26 cellular contexts compared by ENCODE assay signal in genomic region chr4:77344001-77344400, GRCh38.
A peak's percentile ranks its signal among the peaks of the same experiment; 100 is the strongest.
DNase-seq lines count a peak whose midpoint lies in the region; ATAC-seq, FAIRE-seq and TF ChIP-seq lines count a peak whose summit lies in the region.
"Had no signal": no experiment of that assay in that cellular context is flagged by ENCODE, and none has a peak within 500 bp of the region (broad histone marks: within the 10 kb centered on the region; RNA-seq: fewer than 3 reads in every experiment).

No MANE protein-coding gene starts in this region.

- no peak overlapping the region for H3K27ac Mint-ChIP-seq in activated T-helper 2 cell treated with anti-CD3 and anti-CD28 coated beads, Interferon-gamma antibody, Interleukin-2, Interleukin-4, amounts not matched to agents 10 μg/mL and 5 μg/mL and 100 μg/mL, durations not matched to agents 14 hours and 24 hours and 36 hours
- H3K27ac Mint-ChIP-seq: CD8-positive, alpha-beta T cell; GM23338; T-cell had no signal

- no peak overlapping the region for H3K4me3 Mint-ChIP-seq in activated T-helper 2 cell treated with anti-CD3 and anti-CD28 coated beads, Interferon-gamma antibody, Interleukin-2, Interleukin-4, amounts not matched to agents 10 μg/mL and 5 μg/mL and 100 μg/mL, durations not matched to agents 14 hours and 24 hours and 36 hours (ENCODE audit: low read depth)
- H3K4me3 Mint-ChIP-seq: CD8-positive, alpha-beta T cell; GM23338; IgD-negative memory B cell; T-cell had no signal

- DNase-seq in GM12891 (ENCODE audit: insufficient read length, low spot score) = no peak
- peak; percentile 95 for DNase-seq in bronchial epithelial cell (ENCODE audit: low read depth)
- DNase-seq in islet precursor cell = peak; percentile 6
- DNase-seq in activated T-helper 2 cell treated with anti-CD3 and anti-CD28 coated beads, Interferon-gamma antibody, Interleukin-2, Interleukin-4, amounts not matched to agents 10 μg/mL and 5 μg/mL and 100 μg/mL, durations not matched to agents 14 hours and 24 hours and 36 hours (ENCODE audit: low spot score) = no peak
- DNase-seq in WERI-Rb-1 = no peak
- DNase-seq in NOMO-1 (lab: John Stamatoyannopoulos, UW; ENCODE audit: unreplicated experiment in 2 of 2) = no peak
- DNase-seq: CD8-positive, alpha-beta T cell; DND-41; Karpas-422; NCI-H1092 treated with DMSO at 0.1 percent for 48 hours; NCI-H1436; NCI-H187 treated with DMSO at 0.1 percent for 48 hours; NCI-H446; NCI-H526; NCI-H82; NK-92 treated with Interleukin-12 subunit alpha and Interleukin-12 subunit beta, amount 100 ng/mL, for 24 hours; PC-9; SHP77; T-cell had no signal

- peaks cover 21% of the 10 kb centered on the region for H3K4me1 ChIP-seq in KMS-11 (ENCODE audit: low read depth, poor library complexity, severe bottlenecking)
- H3K4me1 ChIP-seq: HAP-1 had no signal

- no peaks in the 10 kb centered on the region for H3K36me3 ChIP-seq in KMS-11 (ENCODE audit: insufficient read depth)
- H3K36me3 ChIP-seq in bronchial epithelial cell (ENCODE audit: control insufficient read depth, insufficient read depth, low read length) = no peaks in the 10 kb centered on the region
- H3K36me3 ChIP-seq in WERI-Rb-1 = no peaks in the 10 kb centered on the region
- H3K36me3 ChIP-seq: HAP-1 had no signal

- H3K27ac ChIP-seq in KMS-11 = no peak overlapping the region
- no peak overlapping the region for H3K27ac ChIP-seq in WERI-Rb-1
- H3K27ac ChIP-seq: A549, C4-2B, PC-9 had no signal

- no peak overlapping the region for H3K9ac ChIP-seq in KMS-11

- H3K27me3 ChIP-seq in KMS-11 (ENCODE audit: insufficient read depth, low read depth) (no peaks in the 10 kb centered on the region), bronchial epithelial cell (ENCODE audit: control insufficient read depth, insufficient read depth, low read length) (no peaks in the 10 kb centered on the region), WERI-Rb-1 (ENCODE audit: insufficient read depth, low read depth, severe bottlenecking) (no peaks in the 10 kb centered on the region)

- H3K9me3 ChIP-seq in WERI-Rb-1 (ENCODE audit: severe bottlenecking) = peaks cover 29% of the 10 kb centered on the region
- H3K9me3 ChIP-seq: HAP-1 had no signal

- peaks cover 6% of the 10 kb centered on the region for H3K36me3 Mint-ChIP-seq in activated T-helper 2 cell treated with anti-CD3 and anti-CD28 coated beads, Interferon-gamma antibody, Interleukin-2, Interleukin-4, amounts not matched to agents 10 μg/mL and 5 μg/mL and 100 μg/mL, durations not matched to agents 14 hours and 24 hours and 36 hours (ENCODE audit: low read depth)
- H3K36me3 Mint-ChIP-seq: CD8-positive, alpha-beta T cell; T-cell had no signal

- H3K4me3 ChIP-seq in KMS-11 (IDR thresholded peaks at IDR 0.05; ENCODE audit: insufficient read depth, low read depth, low read length) = no peak overlapping the region
- H3K4me3 ChIP-seq in bronchial epithelial cell (ENCODE audit: low read depth, low read length) = no peak overlapping the region
- H3K4me3 ChIP-seq in WERI-Rb-1 (ENCODE audit: low read depth, low read length) = no peak overlapping the region
- H3K4me3 ChIP-seq: A549, GM23338, HAP-1, PC-9 had no signal

- FAIRE-seq in GM12891 (lab: Jason Lieb, UNC) (peak; percentile 5), bronchial epithelial cell (lab: Jason Lieb, UNC) (peak; percentile 94)
- FAIRE-seq: A549 had no signal

- no peak for ATAC-seq in HG02938 (IDR thresholded peaks at IDR 0.05; ENCODE audit: unreplicated experiment)
- ATAC-seq: A549; CD8-positive, alpha-beta T cell; GM23338; T-cell had no signal

- no peak overlapping the region for H2AFZ ChIP-seq in KMS-11 (ENCODE audit: low read depth)
- H2AFZ ChIP-seq: GM23338, PC-9 had no signal

- H3K4me1 Mint-ChIP-seq in activated T-helper 2 cell treated with anti-CD3 and anti-CD28 coated beads, Interferon-gamma antibody, Interleukin-2, Interleukin-4, amounts not matched to agents 10 μg/mL and 5 μg/mL and 100 μg/mL, durations not matched to agents 14 hours and 24 hours and 36 hours (ENCODE audit: low read depth) = no peaks in the 10 kb centered on the region
- H3K4me1 Mint-ChIP-seq: IgD-negative memory B cell, T-cell had no signal

- peaks cover 2% of the 10 kb centered on the region for H3K27me3 Mint-ChIP-seq in activated T-helper 2 cell treated with anti-CD3 and anti-CD28 coated beads, Interferon-gamma antibody, Interleukin-2, Interleukin-4, amounts not matched to agents 10 μg/mL and 5 μg/mL and 100 μg/mL, durations not matched to agents 14 hours and 24 hours and 36 hours (ENCODE audit: low read depth)

- H3K4me2 ChIP-seq in KMS-11 = peak overlapping the region; percentile 27; the same call in 1 of the 2 replicates
- H3K4me2 ChIP-seq: A549, GM23338, PC-9 had no signal

- H3K9me3 Mint-ChIP-seq in activated T-helper 2 cell treated with anti-CD3 and anti-CD28 coated beads, Interferon-gamma antibody, Interleukin-2, Interleukin-4, amounts not matched to agents 10 μg/mL and 5 μg/mL and 100 μg/mL, durations not matched to agents 14 hours and 24 hours and 36 hours = peaks cover 34% of the 10 kb centered on the region

- no peak for TF ChIP-seq CTCF in KMS-11 (conservative IDR thresholded peaks at IDR 0.05; ENCODE audit: low read depth, low read length)
- TF ChIP-seq CTCF in bronchial epithelial cell (IDR thresholded peaks at IDR 0.05; ENCODE audit: insufficient read depth, low read length, severe bottlenecking) = no peak
- no peak for TF ChIP-seq CTCF in WERI-Rb-1 (IDR thresholded peaks at IDR 0.05; ENCODE audit: low read depth, low read length)

- no peaks in the 10 kb centered on the region for H4K20me1 ChIP-seq in KMS-11 (ENCODE audit: insufficient read depth)

- intact Hi-C loops in activated T-helper 2 cell treated with anti-CD3 and anti-CD28 coated beads, Interferon-gamma antibody, Interleukin-2, Interleukin-4, amounts not matched to agents 10 μg/mL and 5 μg/mL and 100 μg/mL, durations not matched to agents 14 hours and 24 hours and 36 hours (cut with micrococcal nuclease) = no loop called here

- H3K79me2 ChIP-seq in KMS-11 (ENCODE audit: insufficient read depth, low read depth) = no peaks in the 10 kb centered on the region

- no peak for TF ChIP-seq POLR2A in GM12891 (IDR thresholded peaks at IDR 0.05; ENCODE audit: low read depth, low read length)

TF ChIP-seq in GM12891, 5 proteins besides CTCF, POLR2A, EP300 and RAD21:
- TF ChIP-seq POU2F2 (IDR thresholded peaks at IDR 0.05; ENCODE audit: low read depth, low read length) = no peak
- no peak for TF ChIP-seq PAX5 (IDR thresholded peaks at IDR 0.05; ENCODE audit: insufficient read depth, low read length, severe bottlenecking)
- no peak for TF ChIP-seq TAF1 (IDR thresholded peaks at IDR 0.05; ENCODE audit: low read depth, low read length)
- no peak for TF ChIP-seq POLR2AphosphoS5 (IDR thresholded peaks at IDR 0.05; ENCODE audit: low read depth, low read length)
- TF ChIP-seq SPI1 (IDR thresholded peaks at IDR 0.05; ENCODE audit: low read depth, low read length) = no peak

Comparison
In these comparisons a context has a peak if more than half of its experiments do, and no peak if none do; other contexts are left out.
1. DNase-seq: peak in bronchial epithelial cell (single experiment) and islet precursor cell (single experiment); none in GM12891 (single experiment), activated T-helper 2 cell treated with anti-CD3 and anti-CD28 coated beads, Interferon-gamma antibody, Interleukin-2, Interleukin-4, amounts not matched to agents 10 μg/mL and 5 μg/mL and 100 μg/mL, durations not matched to agents 14 hours and 24 hours and 36 hours (single experiment), WERI-Rb-1 (single experiment) and NOMO-1 (0 of 2).